12 cellular contexts compared by ENCODE assay signal in genomic region chr5:6525422-6525821, GRCh38.
"Had no signal": no experiment of that assay in that cellular context is flagged by ENCODE, and none has a peak within 500 bp of the region (broad histone marks: within the 10 kb centered on the region; RNA-seq: fewer than 3 reads in every experiment).

No MANE protein-coding gene starts in this region.

- DNase-seq: Karpas-422; KG1; MG63; NCI-H1092; NCI-H2171 treated with DMSO at 0.1 percent for 48 hours; NCI-H345; NCI-H446 treated with DMSO at 0.1 percent for 48 hours; NK-92 treated with Interleukin-12 subunit alpha and Interleukin-12 subunit beta, amount 100 ng/mL, for 24 hours; T-helper 1 cell had no signal

- H3K27me3 ChIP-seq: MG63, SJCRH30 had no signal

- H3K27ac ChIP-seq: RWPE1, SJCRH30 had no signal

- H3K36me3 ChIP-seq: MG63, SJCRH30 had no signal

- H3K4me1 ChIP-seq: SJCRH30 had no signal

- H3K4me3 ChIP-seq: MG63, SJCRH30 had no signal

- ATAC-seq: Panc1 had no signal

- H3K9me3 ChIP-seq: MG63, SJCRH30 had no signal
